ENCODE assay signal across 24 cellular contexts in genomic region chr7:142381727-142382409, GRCh38.
DNase-seq lines count a peak whose midpoint lies in the region; ATAC-seq and TF ChIP-seq lines count a peak whose summit lies in the region.
"Had no signal": no experiment of that assay in that cellular context is flagged by ENCODE, and none has a peak within 500 bp of the region (broad histone marks: within the 10 kb centered on the region; RNA-seq: fewer than 3 reads in every experiment).

No MANE protein-coding gene starts in this region.

- no peak for ATAC-seq in activated T-helper 17 cell treated with anti-CD3 and anti-CD28 coated beads, Interleukin-2, amount 50 U/mL, for 72 hours (replicated peaks)
- ATAC-seq: heart left ventricle; naive thymus-derived CD8-positive, alpha-beta T cell; pancreas had no signal

- H3K27me3 Mint-ChIP-seq in activated T-helper 17 cell treated with anti-CD3 and anti-CD28 coated beads, Interleukin-2, amount 50 U/mL, for 72 hours: no peaks in the 10 kb centered on the region
- H3K27me3 Mint-ChIP-seq: naive thymus-derived CD8-positive, alpha-beta T cell had no signal

- H3K4me1 ChIP-seq in Loucy (ENCODE audit: insufficient read depth, low read length, poor library complexity, severe bottlenecking): peaks cover 65% of the 10 kb centered on the region
- peaks cover 14% of the 10 kb centered on the region for H3K4me1 ChIP-seq in parathyroid adenoma
- H3K4me1 ChIP-seq: pancreas, testis had no signal

- TF ChIP-seq CTCF in Loucy (conservative IDR thresholded peaks at IDR 0.05; ENCODE audit: low read length) (no peak), parathyroid adenoma (IDR thresholded peaks at IDR 0.05) (no peak)

- peak overlapping the region; percentile 70 for H3K27ac ChIP-seq in parathyroid adenoma
- H3K27ac ChIP-seq: heart left ventricle, pancreas, testis, VCaP had no signal

- H3K79me2 ChIP-seq in Loucy (ENCODE audit: insufficient read depth, low read length) (no peaks in the 10 kb centered on the region), parathyroid adenoma (no peaks in the 10 kb centered on the region)

- no peaks in the 10 kb centered on the region for H3K36me3 Mint-ChIP-seq in activated T-helper 17 cell treated with anti-CD3 and anti-CD28 coated beads, Interleukin-2, amount 50 U/mL, for 72 hours (ENCODE audit: low read depth)
- H3K36me3 Mint-ChIP-seq: memory B cell; naive thymus-derived CD8-positive, alpha-beta T cell had no signal

- no peaks in the 10 kb centered on the region for H4K20me1 ChIP-seq in Loucy (ENCODE audit: insufficient read depth, low read length, poor library complexity, severe bottlenecking)

- H3K4me3 Mint-ChIP-seq in activated T-helper 17 cell treated with anti-CD3 and anti-CD28 coated beads, Interleukin-2, amount 50 U/mL, for 72 hours: no peak overlapping the region
- H3K4me3 Mint-ChIP-seq: B cell, memory B cell had no signal

- H3F3A ChIP-seq in Loucy (ENCODE audit: low read depth): peaks cover 20% of the 10 kb centered on the region

- H3K27me3 ChIP-seq in Loucy (ENCODE audit: insufficient read depth, low read length, poor library complexity, severe bottlenecking) (no peaks in the 10 kb centered on the region), parathyroid adenoma (ENCODE audit: control insufficient read depth, insufficient read depth, low read length) (no peaks in the 10 kb centered on the region)
- H3K27me3 ChIP-seq: pancreas, testis had no signal

- DNase-seq in NCI-H2107 treated with DMSO at 0.1 percent for 48 hours (lab: John Stamatoyannopoulos, UW; ENCODE audit: unreplicated experiment) (peak; percentile 36), NCI-H2107 (lab: John Stamatoyannopoulos, UW) (no peak), germinal center (ENCODE audit: low spot score) (no peak), NCI-H526 (lab: John Stamatoyannopoulos, UW) (no peak)
- no peak for DNase-seq in stimulated activated CD4-positive, alpha-beta T cell treated with anti-CD3 and anti-CD28 coated beads, Interleukin-1b, Interleukin-23, amount 100 ng/mL, for 48 hours
- DNase-seq: 8988T; activated CD4-positive, alpha-beta T cell treated with anti-CD3 and anti-CD28 coated beads, Interleukin-2, amount 50 U/mL, for 48 hours; amygdala; GDM1; heart left ventricle; naive thymus-derived CD8-positive, alpha-beta T cell; NCI-H1436; NCI-H226; pancreas; small intestine; stimulated activated CD4-positive, alpha-beta T cell treated with anti-CD3 and anti-CD28 coated beads, Interleukin-4, amount 100 ng/mL, for 24 hours; T-helper 1 cell; testis had no signal

- H3K4me2 ChIP-seq in Loucy (ENCODE audit: low read depth, low read length, poor library complexity, severe bottlenecking) (peak overlapping the region; percentile 7), parathyroid adenoma (ENCODE audit: low read length) (no peak overlapping the region)

- H3K9me3 Mint-ChIP-seq in activated T-helper 17 cell treated with anti-CD3 and anti-CD28 coated beads, Interleukin-2, amount 50 U/mL, for 72 hours: no peaks in the 10 kb centered on the region
- H3K9me3 Mint-ChIP-seq: memory B cell; naive thymus-derived CD8-positive, alpha-beta T cell had no signal

- H3K9me3 ChIP-seq in Loucy (ENCODE audit: insufficient read depth, low read depth, low read length): no peaks in the 10 kb centered on the region
- H3K9me3 ChIP-seq in parathyroid adenoma (ENCODE audit: control insufficient read depth, low read length): no peaks in the 10 kb centered on the region
- H3K9me3 ChIP-seq: heart left ventricle, pancreas, testis had no signal

- no peaks in the 10 kb centered on the region for H3K9me2 ChIP-seq in Loucy (replicated peaks; ENCODE audit: low read depth, low read length)

- H3K36me3 ChIP-seq in Loucy (ENCODE audit: insufficient read depth, low read length) (no peaks in the 10 kb centered on the region), parathyroid adenoma (ENCODE audit: control insufficient read depth, insufficient read depth, low read length) (no peaks in the 10 kb centered on the region)
- H3K36me3 ChIP-seq: heart left ventricle, pancreas had no signal

- H2AFZ ChIP-seq in Loucy (ENCODE audit: low read length) (peak overlapping the region; percentile 59), parathyroid adenoma (peak overlapping the region; percentile 84)

- H3K27ac Mint-ChIP-seq in activated T-helper 17 cell treated with anti-CD3 and anti-CD28 coated beads, Interleukin-2, amount 50 U/mL, for 72 hours: peak overlapping the region; percentile 15
- H3K27ac Mint-ChIP-seq: B cell, memory B cell had no signal

- H3K4me3 ChIP-seq in Loucy (ENCODE audit: low read length, poor library complexity, severe bottlenecking) (no peak overlapping the region), parathyroid adenoma (ENCODE audit: low read depth, low read length) (no peak overlapping the region)
- H3K4me3 ChIP-seq: heart left ventricle, pancreas, testis had no signal

- peaks cover 14% of the 10 kb centered on the region for H3K4me1 Mint-ChIP-seq in activated T-helper 17 cell treated with anti-CD3 and anti-CD28 coated beads, Interleukin-2, amount 50 U/mL, for 72 hours

- H3K9ac ChIP-seq in Loucy (ENCODE audit: low read depth, low read length, poor library complexity, severe bottlenecking): peak overlapping the region; percentile 50
- no peak overlapping the region for H3K9ac ChIP-seq in parathyroid adenoma
